Comparison of ENCODE assay signal across 1 cellular context in the genomic region with DNA sequence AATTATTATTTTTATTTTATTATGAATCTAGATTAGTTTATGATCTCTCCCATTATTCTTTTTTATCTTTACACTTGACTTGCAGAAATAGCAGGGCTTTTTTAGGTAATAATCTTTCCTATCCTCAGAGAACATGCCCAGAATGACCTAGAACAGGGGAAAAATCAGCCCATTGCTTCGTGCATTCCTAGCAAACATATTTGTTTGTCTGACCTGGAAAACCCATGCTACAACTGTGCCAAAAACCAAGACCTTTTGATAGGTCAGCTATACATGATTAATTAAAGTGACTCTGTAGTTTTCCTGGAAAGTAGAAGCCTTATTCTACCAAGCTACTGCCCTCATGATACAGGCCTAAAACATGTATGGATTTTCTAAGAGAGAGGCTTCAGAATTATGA.
TF ChIP-seq lines count a peak whose summit lies in the region.

No MANE protein-coding gene starts in this region.

TF ChIP-seq in GM23338, 12 proteins besides CTCF, POLR2A, EP300 and RAD21:
- TF ChIP-seq, protein P1, sequence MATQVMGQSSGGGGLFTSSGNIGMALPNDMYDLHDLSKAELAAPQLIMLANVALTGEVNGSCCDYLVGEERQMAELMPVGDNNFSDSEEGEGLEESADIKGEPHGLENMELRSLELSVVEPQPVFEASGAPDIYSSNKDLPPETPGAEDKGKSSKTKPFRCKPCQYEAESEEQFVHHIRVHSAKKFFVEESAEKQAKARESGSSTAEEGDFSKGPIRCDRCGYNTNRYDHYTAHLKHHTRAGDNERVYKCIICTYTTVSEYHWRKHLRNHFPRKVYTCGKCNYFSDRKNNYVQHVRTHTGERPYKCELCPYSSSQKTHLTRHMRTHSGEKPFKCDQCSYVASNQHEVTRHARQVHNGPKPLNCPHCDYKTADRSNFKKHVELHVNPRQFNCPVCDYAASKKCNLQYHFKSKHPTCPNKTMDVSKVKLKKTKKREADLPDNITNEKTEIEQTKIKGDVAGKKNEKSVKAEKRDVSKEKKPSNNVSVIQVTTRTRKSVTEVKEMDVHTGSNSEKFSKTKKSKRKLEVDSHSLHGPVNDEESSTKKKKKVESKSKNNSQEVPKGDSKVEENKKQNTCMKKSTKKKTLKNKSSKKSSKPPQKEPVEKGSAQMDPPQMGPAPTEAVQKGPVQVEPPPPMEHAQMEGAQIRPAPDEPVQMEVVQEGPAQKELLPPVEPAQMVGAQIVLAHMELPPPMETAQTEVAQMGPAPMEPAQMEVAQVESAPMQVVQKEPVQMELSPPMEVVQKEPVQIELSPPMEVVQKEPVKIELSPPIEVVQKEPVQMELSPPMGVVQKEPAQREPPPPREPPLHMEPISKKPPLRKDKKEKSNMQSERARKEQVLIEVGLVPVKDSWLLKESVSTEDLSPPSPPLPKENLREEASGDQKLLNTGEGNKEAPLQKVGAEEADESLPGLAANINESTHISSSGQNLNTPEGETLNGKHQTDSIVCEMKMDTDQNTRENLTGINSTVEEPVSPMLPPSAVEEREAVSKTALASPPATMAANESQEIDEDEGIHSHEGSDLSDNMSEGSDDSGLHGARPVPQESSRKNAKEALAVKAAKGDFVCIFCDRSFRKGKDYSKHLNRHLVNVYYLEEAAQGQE (IDR thresholded peaks at IDR 0.05; ENCODE audit: unreplicated experiment) = no peak
- TF ChIP-seq POLR2AphosphoS5 (IDR thresholded peaks at IDR 0.05; ENCODE audit: low read depth) (no peak), EZH2 (IDR thresholded peaks at IDR 0.05; ENCODE audit: low read depth, unreplicated experiment) (no peak), ZNF331 (CRISPR knock-in tag; IDR thresholded peaks at IDR 0.05; ENCODE audit: low read depth) (no peak), JUNB (IDR thresholded peaks at IDR 0.05; ENCODE audit: unreplicated experiment) (no peak), EZH2phosphoT487 (IDR thresholded peaks at IDR 0.05; ENCODE audit: unreplicated experiment) (no peak), CREB1 (CRISPR knock-in tag; IDR thresholded peaks at IDR 0.05; ENCODE audit: low read depth) (no peak), STAT1 (IDR thresholded peaks at IDR 0.05; ENCODE audit: unreplicated experiment) (no peak)
- TF ChIP-seq, protein P2, sequence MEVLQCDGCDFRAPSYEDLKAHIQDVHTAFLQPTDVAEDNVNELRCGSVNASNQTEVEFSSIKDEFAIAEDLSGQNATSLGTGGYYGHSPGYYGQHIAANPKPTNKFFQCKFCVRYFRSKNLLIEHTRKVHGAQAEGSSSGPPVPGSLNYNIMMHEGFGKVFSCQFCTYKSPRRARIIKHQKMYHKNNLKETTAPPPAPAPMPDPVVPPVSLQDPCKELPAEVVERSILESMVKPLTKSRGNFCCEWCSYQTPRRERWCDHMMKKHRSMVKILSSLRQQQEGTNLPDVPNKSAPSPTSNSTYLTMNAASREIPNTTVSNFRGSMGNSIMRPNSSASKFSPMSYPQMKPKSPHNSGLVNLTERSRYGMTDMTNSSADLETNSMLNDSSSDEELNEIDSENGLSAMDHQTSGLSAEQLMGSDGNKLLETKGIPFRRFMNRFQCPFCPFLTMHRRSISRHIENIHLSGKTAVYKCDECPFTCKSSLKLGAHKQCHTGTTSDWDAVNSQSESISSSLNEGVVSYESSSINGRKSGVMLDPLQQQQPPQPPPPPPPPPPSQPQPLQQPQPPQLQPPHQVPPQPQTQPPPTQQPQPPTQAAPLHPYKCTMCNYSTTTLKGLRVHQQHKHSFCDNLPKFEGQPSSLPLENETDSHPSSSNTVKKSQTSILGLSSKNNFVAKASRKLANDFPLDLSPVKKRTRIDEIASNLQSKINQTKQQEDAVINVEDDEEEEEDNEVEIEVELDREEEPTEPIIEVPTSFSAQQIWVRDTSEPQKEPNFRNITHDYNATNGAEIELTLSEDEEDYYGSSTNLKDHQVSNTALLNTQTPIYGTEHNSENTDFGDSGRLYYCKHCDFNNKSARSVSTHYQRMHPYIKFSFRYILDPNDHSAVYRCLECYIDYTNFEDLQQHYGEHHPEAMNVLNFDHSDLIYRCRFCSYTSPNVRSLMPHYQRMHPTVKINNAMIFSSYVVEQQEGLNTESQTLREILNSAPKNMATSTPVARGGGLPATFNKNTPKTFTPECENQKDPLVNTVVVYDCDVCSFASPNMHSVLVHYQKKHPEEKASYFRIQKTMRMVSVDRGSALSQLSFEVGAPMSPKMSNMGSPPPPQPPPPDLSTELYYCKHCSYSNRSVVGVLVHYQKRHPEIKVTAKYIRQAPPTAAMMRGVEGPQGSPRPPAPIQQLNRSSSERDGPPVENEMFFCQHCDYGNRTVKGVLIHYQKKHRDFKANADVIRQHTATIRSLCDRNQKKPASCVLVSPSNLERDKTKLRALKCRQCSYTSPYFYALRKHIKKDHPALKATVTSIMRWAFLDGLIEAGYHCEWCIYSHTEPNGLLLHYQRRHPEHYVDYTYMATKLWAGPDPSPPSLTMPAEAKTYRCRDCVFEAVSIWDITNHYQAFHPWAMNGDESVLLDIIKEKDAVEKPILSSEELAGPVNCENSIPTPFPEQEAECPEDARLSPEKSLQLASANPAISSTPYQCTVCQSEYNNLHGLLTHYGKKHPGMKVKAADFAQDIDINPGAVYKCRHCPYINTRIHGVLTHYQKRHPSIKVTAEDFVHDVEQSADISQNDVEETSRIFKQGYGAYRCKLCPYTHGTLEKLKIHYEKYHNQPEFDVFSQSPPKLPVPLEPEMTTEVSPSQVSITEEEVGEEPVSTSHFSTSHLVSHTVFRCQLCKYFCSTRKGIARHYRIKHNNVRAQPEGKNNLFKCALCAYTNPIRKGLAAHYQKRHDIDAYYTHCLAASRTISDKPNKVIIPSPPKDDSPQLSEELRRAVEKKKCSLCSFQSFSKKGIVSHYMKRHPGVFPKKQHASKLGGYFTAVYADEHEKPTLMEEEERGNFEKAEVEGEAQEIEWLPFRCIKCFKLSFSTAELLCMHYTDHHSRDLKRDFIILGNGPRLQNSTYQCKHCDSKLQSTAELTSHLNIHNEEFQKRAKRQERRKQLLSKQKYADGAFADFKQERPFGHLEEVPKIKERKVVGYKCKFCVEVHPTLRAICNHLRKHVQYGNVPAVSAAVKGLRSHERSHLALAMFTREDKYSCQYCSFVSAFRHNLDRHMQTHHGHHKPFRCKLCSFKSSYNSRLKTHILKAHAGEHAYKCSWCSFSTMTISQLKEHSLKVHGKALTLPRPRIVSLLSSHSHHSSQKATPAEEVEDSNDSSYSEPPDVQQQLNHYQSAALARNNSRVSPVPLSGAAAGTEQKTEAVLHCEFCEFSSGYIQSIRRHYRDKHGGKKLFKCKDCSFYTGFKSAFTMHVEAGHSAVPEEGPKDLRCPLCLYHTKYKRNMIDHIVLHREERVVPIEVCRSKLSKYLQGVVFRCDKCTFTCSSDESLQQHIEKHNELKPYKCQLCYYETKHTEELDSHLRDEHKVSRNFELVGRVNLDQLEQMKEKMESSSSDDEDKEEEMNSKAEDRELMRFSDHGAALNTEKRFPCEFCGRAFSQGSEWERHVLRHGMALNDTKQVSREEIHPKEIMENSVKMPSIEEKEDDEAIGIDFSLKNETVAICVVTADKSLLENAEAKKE (CRISPR knock-in tag; IDR thresholded peaks at IDR 0.05) = no peak
- TF ChIP-seq, protein P3, sequence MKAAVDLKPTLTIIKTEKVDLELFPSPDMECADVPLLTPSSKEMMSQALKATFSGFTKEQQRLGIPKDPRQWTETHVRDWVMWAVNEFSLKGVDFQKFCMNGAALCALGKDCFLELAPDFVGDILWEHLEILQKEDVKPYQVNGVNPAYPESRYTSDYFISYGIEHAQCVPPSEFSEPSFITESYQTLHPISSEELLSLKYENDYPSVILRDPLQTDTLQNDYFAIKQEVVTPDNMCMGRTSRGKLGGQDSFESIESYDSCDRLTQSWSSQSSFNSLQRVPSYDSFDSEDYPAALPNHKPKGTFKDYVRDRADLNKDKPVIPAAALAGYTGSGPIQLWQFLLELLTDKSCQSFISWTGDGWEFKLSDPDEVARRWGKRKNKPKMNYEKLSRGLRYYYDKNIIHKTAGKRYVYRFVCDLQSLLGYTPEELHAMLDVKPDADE (IDR thresholded peaks at IDR 0.05) = no peak
